Comparison of ENCODE assay signal across 1 cellular context in genomic region chr12:57518176-57518919, GRCh38.
TF ChIP-seq lines count a peak whose summit lies in the region.

No MANE protein-coding gene starts in this region.

TF ChIP-seq in endothelial cell of umbilical vein, 7 proteins besides CTCF, POLR2A, EP300 and RAD21:
- TF ChIP-seq MYC (IDR thresholded peaks at IDR 0.05; ENCODE audit: low read depth, low read length) (no peak), GATA2 (IDR thresholded peaks at IDR 0.05; ENCODE audit: insufficient read depth, insufficient read length, low read depth, low read length) (no peak), POLR2AphosphoS5 (IDR thresholded peaks at IDR 0.05; ENCODE audit: insufficient read depth, low read depth, low read length) (no peak), EZH2 (IDR thresholded peaks at IDR 0.05; ENCODE audit: borderline replicate concordance, low read depth, low read length, severe bottlenecking) (no peak), JUN (IDR thresholded peaks at IDR 0.05; ENCODE audit: borderline replicate concordance, insufficient read depth, insufficient read length, low read depth) (no peak)
